8 cellular contexts compared by ENCODE assay signal in genomic region chr1:226407497-226408284, GRCh38. TPM values are rescaled to one million over a fixed set of nuclear protein-coding genes. Genes with fewer than 3 reads are reported as not detected.
A peak's percentile ranks its signal among the peaks of the same experiment; 100 is the strongest.
DNase-seq lines count a peak whose midpoint lies in the region; ATAC-seq lines count a peak whose summit lies in the region.

PARP1 (minus strand) TSS chr1:226408093; CDS start chr1:226407929, 164 bp downstream.

- H3K4me1 Mint-ChIP-seq in IgD-negative memory B cell: peaks cover 34 to 44% (median 39%) of the 10 kb centered on the region in 3 donors

- peaks cover under 1% of the 10 kb centered on the region for H3K36me3 Mint-ChIP-seq in IgD-negative memory B cell

- no peaks in the 10 kb centered on the region for H3K36me3 ChIP-seq in mucosa of rectum (ENCODE audit: control insufficient read depth in 2 of 2, insufficient read depth in 2 of 2, low read length in 2 of 2)

- peak within 1 kb of the TSS; percentile 78 to 83 for H3K4me3 ChIP-seq in mucosa of rectum (ENCODE audit: low read length in 2 of 2)

- H3K9ac ChIP-seq in mucosa of rectum (ENCODE audit: low read depth in 1 of 2, low read length in 2 of 2): peak within 1 kb of the TSS; percentile 18 to 69

- H3K27me3 ChIP-seq in mucosa of rectum (ENCODE audit: control insufficient read depth in 2 of 2, insufficient read depth in 2 of 2, low read length in 2 of 2): no peaks in the 10 kb centered on the region

- peak; percentile 95 for DNase-seq in DMS53 (lab: John Stamatoyannopoulos, UW)
- peak; percentile 38 for DNase-seq in OCI-M2 (lab: John Stamatoyannopoulos, UW; ENCODE audit: unreplicated experiment)
- DNase-seq in activated T-cell treated with anti-CD3 and anti-CD28 coated beads for 4 hours: peak; percentile 75
- peak; percentile 40 for DNase-seq in epithelial cell of prostate (ENCODE audit: low read depth, low spot score)
- peak; percentile 89 for DNase-seq in stimulated activated CD8-positive, alpha-beta memory T cell treated with anti-CD3 and anti-CD28 coated beads, Interleukin-4, amount 100 ng/mL, for 48 hours

- H3K27me3 Mint-ChIP-seq in IgD-negative memory B cell: no peaks in the 10 kb centered on the region

- peaks cover 0 to 2% (median 0%) of the 10 kb centered on the region in 3 donors for H3K9me3 Mint-ChIP-seq in IgD-negative memory B cell

- ATAC-seq in GM21529 (IDR thresholded peaks at IDR 0.05; ENCODE audit: unreplicated experiment): peak; percentile 74

- H3K4me1 ChIP-seq in mucosa of rectum (ENCODE audit: control insufficient read depth in 2 of 2, insufficient read depth in 2 of 2, low read length in 2 of 2): peaks cover 10 to 24% of the 10 kb centered on the region in 2 donors

- peak within 1 kb of the TSS; percentile 88 to 100 (median 96) for H3K4me3 Mint-ChIP-seq in IgD-negative memory B cell

- no peaks in the 10 kb centered on the region for H3K9me3 ChIP-seq in mucosa of rectum (ENCODE audit: control insufficient read depth in 2 of 2, low read length in 2 of 2)

- H3K27ac ChIP-seq in epithelial cell of prostate (peak within 1 kb of the TSS; percentile 49), mucosa of rectum (ENCODE audit: low read depth in 2 of 2, low read length in 2 of 2) (peak within 1 kb of the TSS; percentile 82 to 87)

- H3K27ac Mint-ChIP-seq in IgD-negative memory B cell: peak within 1 kb of the TSS; percentile 84 to 97 (median 97)

RNA-seq across cellular contexts. Expression of gene PARP1, which starts in this region (rescaled TPM):
- 321 TPM for polyA plus RNA-seq in IgD-negative memory B cell

Comparison
In these comparisons a context has a peak if more than half of its experiments do, and no peak if none do; other contexts are left out.
1. Peak in every context shown above with its lines: DNase-seq, ATAC-seq, H3K4me3 ChIP-seq and H3K27ac ChIP-seq.
2. DNase-seq: peak in every context shown above with its lines; median percentile 95 in DMS53; 89 in stimulated activated CD8-positive, alpha-beta memory T cell treated with anti-CD3 and anti-CD28 coated beads, Interleukin-4, amount 100 ng/mL, for 48 hours; 75 in activated T-cell treated with anti-CD3 and anti-CD28 coated beads for 4 hours; 40 in epithelial cell of prostate; 38 in OCI-M2.